In genomic region chr14:98728024-98728423, GRCh38 we compare ENCODE assay signal across 33 cellular contexts.
A peak's percentile ranks its signal among the peaks of the same experiment; 100 is the strongest.
DNase-seq lines count a peak whose midpoint lies in the region; ATAC-seq and TF ChIP-seq lines count a peak whose summit lies in the region.
"Had no signal": no experiment of that assay in that cellular context is flagged by ENCODE, and none has a peak within 500 bp of the region (broad histone marks: within the 10 kb centered on the region; RNA-seq: fewer than 3 reads in every experiment).

No MANE protein-coding gene starts in this region.

- H3K36me3 ChIP-seq in HCT116 (ENCODE audit: control insufficient read depth in 1 of 2, insufficient read depth in 2 of 2, low read length in 2 of 2) (no peaks in the 10 kb centered on the region), vagina (no peaks in the 10 kb centered on the region)
- H3K36me3 ChIP-seq: BE2C; BLaER1; BLaER1 treated with 17β-estradiol and CSF1 and Interleukin-3, amounts not matched to agents 10 nM and 100 nM had no signal

- H3K4me2 ChIP-seq in HCT116 (ENCODE audit: low read length) = no peak overlapping the region
- H3K4me2 ChIP-seq: A549; BLaER1; BLaER1 treated with 17β-estradiol and CSF1 and Interleukin-3, amounts not matched to agents 10 nM and 100 nM had no signal

- H3K4me3 ChIP-seq in HCT116 (replicated peaks in 1 of 2; ENCODE audit: low read depth in 1 of 2, low read length in 2 of 2) (no peak overlapping the region), vagina (no peak overlapping the region)
- H3K4me3 ChIP-seq: A549; BLaER1; BLaER1 treated with 17β-estradiol and CSF1 and Interleukin-3, amounts not matched to agents 10 nM and 100 nM had no signal

- H3K4me3 Mint-ChIP-seq in osteocyte (ENCODE audit: unreplicated experiment) = no peak overlapping the region
- H3K4me3 Mint-ChIP-seq: B cell; CD14-positive monocyte; CD4-positive, alpha-beta memory T cell; CD4-positive, alpha-beta T cell; CD4-positive, CD25-positive, alpha-beta regulatory T cell; CD8-positive, alpha-beta memory T cell; CD8-positive, alpha-beta T cell had no signal

- no peaks in the 10 kb centered on the region for H3K79me2 ChIP-seq in HCT116 (ENCODE audit: insufficient read depth, low read length)

- no peaks in the 10 kb centered on the region for H3K36me3 Mint-ChIP-seq in osteocyte (ENCODE audit: unreplicated experiment)
- H3K36me3 Mint-ChIP-seq: CD14-positive monocyte; CD4-positive, alpha-beta memory T cell; CD4-positive, CD25-positive, alpha-beta regulatory T cell; CD8-positive, alpha-beta T cell had no signal

- CTCF ChIA-PET in HCT116 (lab: Charles Lee) = no interaction called here

- no peaks in the 10 kb centered on the region for H3K9me3 ChIP-seq in HCT116 (ENCODE audit: control insufficient read depth in 1 of 2, insufficient read depth in 1 of 2, low read depth in 1 of 2, low read length in 2 of 2)
- no peaks in the 10 kb centered on the region for H3K9me3 ChIP-seq in vagina
- H3K9me3 ChIP-seq: A549, BE2C, Caco-2 had no signal

- BruUV-seq in HCT116 (replicated peaks; lab: Mats Ljungman, UMichigan) = no TSS peak

- no peaks in the 10 kb centered on the region for H3K9me2 ChIP-seq in HCT116 (ENCODE audit: insufficient read depth)

- H3K27ac Mint-ChIP-seq in osteocyte (ENCODE audit: unreplicated experiment) = no peak overlapping the region
- H3K27ac Mint-ChIP-seq: B cell; CD14-positive monocyte; CD4-positive, alpha-beta T cell; CD8-positive, alpha-beta memory T cell; CD8-positive, alpha-beta T cell had no signal

- POLR2A ChIA-PET in HCT116 (lab: Charles Lee) = no interaction called here

- no peaks in the 10 kb centered on the region for H3K4me1 Mint-ChIP-seq in osteocyte (ENCODE audit: unreplicated experiment)
- H3K4me1 Mint-ChIP-seq: B cell; CD14-positive monocyte; CD4-positive, alpha-beta memory T cell; CD8-positive, alpha-beta memory T cell had no signal

- intact Hi-C loops in HCT116 (cut with micrococcal nuclease) = no loop called here
- intact Hi-C loops in vagina (cut with DNase I) = no loop called here

- no peak overlapping the region for H3K9ac ChIP-seq in HCT116 (ENCODE audit: low read length)
- H3K9ac ChIP-seq: BLaER1; BLaER1 treated with 17β-estradiol and CSF1 and Interleukin-3, amounts not matched to agents 10 nM and 100 nM had no signal

- DNase-seq in HCT116 (ENCODE audit: low read depth, low spot score) = no peak
- peak; percentile 34 for DNase-seq in osteocyte (ENCODE audit: extremely low spot score, unreplicated experiment)
- peak; percentile 9 to 20 for DNase-seq in vagina (ENCODE audit: extremely low spot score in 2 of 2)
- DNase-seq in NAMALWA (ENCODE audit: low spot score) = no peak
- no peak for DNase-seq in SKM-1 treated with dmso at 0.1 percent for 144 hours (lab: John Stamatoyannopoulos, UW; ENCODE audit: unreplicated experiment)
- DNase-seq: 8988T; ACHN; AML-193; BE2C; C1 segment of cervical spinal cord; Caco-2; Calu3; CD4-positive, alpha-beta memory T cell; CD4-positive, alpha-beta T cell; CD4-positive, CD25-positive, alpha-beta regulatory T cell; CD8-positive, alpha-beta memory T cell; CD8-positive, alpha-beta T cell; COR-L47; DMS 273 treated with DMSO at 0.1 percent for 48 hours; DMS153; DMS53; DMS79; DMS79 treated with DMSO at 0.1 percent for 48 hours; DND-41; EL had no signal

- TF ChIP-seq CTCF in HCT116 (IDR thresholded peaks at IDR 0.05 in 2 of 3, conservative IDR thresholded peaks at IDR 0.05 in 1 of 3; ENCODE audit: borderline replicate concordance in 1 of 3, insufficient read depth in 1 of 3, low read depth in 2 of 3, low read length in 2 of 3) (no peak), osteocyte (IDR thresholded peaks at IDR 0.05) (no peak), vagina (IDR thresholded peaks at IDR 0.05) (no peak)

- no peaks in the 10 kb centered on the region for H3K27me3 Mint-ChIP-seq in osteocyte (ENCODE audit: unreplicated experiment)
- H3K27me3 Mint-ChIP-seq: B cell; CD4-positive, alpha-beta T cell had no signal

- H4K20me1 ChIP-seq in HCT116 (ENCODE audit: insufficient read depth) = no peaks in the 10 kb centered on the region
- H4K20me1 ChIP-seq: BLaER1; BLaER1 treated with 17β-estradiol and CSF1 and Interleukin-3, amounts not matched to agents 10 nM and 100 nM had no signal

- no peak for ATAC-seq in HCT116
- no peak for ATAC-seq in GM18519 (IDR thresholded peaks at IDR 0.05; ENCODE audit: low FRiP score, unreplicated experiment)
- ATAC-seq: A549; CD8-positive, alpha-beta T cell had no signal

- TF ChIP-seq POLR2A in HCT116 (IDR thresholded peaks at IDR 0.05; ENCODE audit: borderline replicate concordance, extremely low read depth, insufficient read depth, insufficient read length) = no peak
- no peak for TF ChIP-seq POLR2A in vagina (IDR thresholded peaks at IDR 0.05)

- H3K4me1 ChIP-seq in HCT116 (ENCODE audit: control insufficient read depth in 1 of 2, insufficient read depth in 2 of 2, low read length in 2 of 2) (no peaks in the 10 kb centered on the region), vagina (no peaks in the 10 kb centered on the region)
- H3K4me1 ChIP-seq: A549; BE2C; BLaER1; BLaER1 treated with 17β-estradiol and CSF1 and Interleukin-3, amounts not matched to agents 10 nM and 100 nM; Caco-2 had no signal

- H3K27ac ChIP-seq in HCT116 (ENCODE audit: low read depth, low read length) = no peak overlapping the region
- no peak overlapping the region for H3K27ac ChIP-seq in vagina
- H3K27ac ChIP-seq: 22Rv1; A549; BLaER1; BLaER1 treated with 17β-estradiol and CSF1 and Interleukin-3, amounts not matched to agents 10 nM and 100 nM; C4-2B had no signal

- no peak overlapping the region for H2AFZ ChIP-seq in HCT116 (ENCODE audit: low read depth, low read length, poor library complexity, severe bottlenecking)

- no peak for TF ChIP-seq RAD21 in HCT116 (IDR thresholded peaks at IDR 0.05; ENCODE audit: low read depth)

- H3K9me3 Mint-ChIP-seq in osteocyte (ENCODE audit: unreplicated experiment) = peaks cover 18% of the 10 kb centered on the region
- H3K9me3 Mint-ChIP-seq: CD4-positive, alpha-beta T cell; CD8-positive, alpha-beta memory T cell; CD8-positive, alpha-beta T cell had no signal

- H3K27me3 ChIP-seq in HCT116 (ENCODE audit: insufficient read depth, low read length) (peaks cover 4% of the 10 kb centered on the region), vagina (no peaks in the 10 kb centered on the region)
- H3K27me3 ChIP-seq: BE2C had no signal

- RAD21 ChIA-PET in HCT116 (lab: Charles Lee; ENCODE audit: low non-redundant PET in 1 of 2, low total read pairs in 2 of 2, uncharacterized antibody in 2 of 2, unreplicated experiment in 2 of 2) = no interaction called here

TF ChIP-seq in HCT116, 20 proteins besides CTCF, POLR2A, EP300 and RAD21:
- no peak for TF ChIP-seq JUND (IDR thresholded peaks at IDR 0.05)
- no peak for TF ChIP-seq MAX (IDR thresholded peaks at IDR 0.05)
- peak; percentile 92 for TF ChIP-seq EZH2 (IDR thresholded peaks at IDR 0.05)
- no peak for TF ChIP-seq ATF3 (IDR thresholded peaks at IDR 0.05)

Comparison
In these comparisons a context has a peak if more than half of its experiments do, and no peak if none do; other contexts are left out.
1. DNase-seq: peak in osteocyte (single experiment) and vagina (2 of 2); none in HCT116 (single experiment), NAMALWA (single experiment) and SKM-1 treated with dmso at 0.1 percent for 144 hours (single experiment).